In genomic region chr14:76810953-76811400, GRCh38 we compare ENCODE assay signal across 8 cellular contexts. TPM values are rescaled to one million over a fixed set of nuclear protein-coding genes. Genes with fewer than 3 reads are reported as not detected.
A peak's percentile ranks its signal among the peaks of the same experiment; 100 is the strongest.
DNase-seq lines count a peak whose midpoint lies in the region; ATAC-seq lines count a peak whose summit lies in the region.

No MANE protein-coding gene starts in this region.

- peak overlapping the region; percentile 51 for H3K27ac Mint-ChIP-seq in stimulated activated naive CD8-positive, alpha-beta T cell treated with anti-CD3 and anti-CD28 coated beads, Interleukin-15, Interleukin-2, amounts not matched to agents 100 ng/mL and 50 ng/mL, for 24 hours
- H3K27ac Mint-ChIP-seq in activated naive CD4-positive, alpha-beta T cell treated with anti-CD3 and anti-CD28 coated beads, Interleukin-2, amount 50 U/mL, for 24 hours, result peak overlapping the region; percentile 68

- H3K36me3 ChIP-seq in MG63 (no peaks in the 10 kb centered on the region), rectal smooth muscle tissue (ENCODE audit: control insufficient read depth, insufficient read depth, low read length) (peaks cover 10% of the 10 kb centered on the region)

- no peak for ATAC-seq in stimulated activated naive CD8-positive, alpha-beta T cell treated with anti-CD3 and anti-CD28 coated beads, Interleukin-15, Interleukin-2, amounts not matched to agents 100 U/mL and 50 U/mL, for 24 hours
- ATAC-seq in Right ventricle myocardium superior (ENCODE audit: poor library complexity), result peak; percentile 32
- no peak for ATAC-seq in GM18498 (IDR thresholded peaks at IDR 0.05; ENCODE audit: unreplicated experiment)
- ATAC-seq in activated CD4-positive, CD25-positive, alpha-beta regulatory T cell treated with anti-CD3 and anti-CD28 coated beads, Interleukin-2, amount 50 U/mL, for 24 hours, result no peak

- H3K36me3 Mint-ChIP-seq in stimulated activated naive CD8-positive, alpha-beta T cell treated with anti-CD3 and anti-CD28 coated beads, Interleukin-15, Interleukin-2, amounts not matched to agents 100 ng/mL and 50 ng/mL, for 24 hours (ENCODE audit: low read depth), result peaks cover 28% of the 10 kb centered on the region
- H3K36me3 Mint-ChIP-seq in activated naive CD4-positive, alpha-beta T cell treated with anti-CD3 and anti-CD28 coated beads, Interleukin-2, amount 50 U/mL, for 24 hours, result peaks cover 3% of the 10 kb centered on the region

- H3K4me1 Mint-ChIP-seq in stimulated activated naive CD8-positive, alpha-beta T cell treated with anti-CD3 and anti-CD28 coated beads, Interleukin-15, Interleukin-2, amounts not matched to agents 100 ng/mL and 50 ng/mL, for 24 hours (ENCODE audit: low read depth), result peaks cover 18% of the 10 kb centered on the region
- H3K4me1 Mint-ChIP-seq in activated naive CD4-positive, alpha-beta T cell treated with anti-CD3 and anti-CD28 coated beads, Interleukin-2, amount 50 U/mL, for 24 hours, result peaks cover 39% of the 10 kb centered on the region

- no peaks in the 10 kb centered on the region for H3K4me1 ChIP-seq in rectal smooth muscle tissue (ENCODE audit: control insufficient read depth, insufficient read depth, low read length)

- H3K27me3 ChIP-seq in MG63 (no peaks in the 10 kb centered on the region), rectal smooth muscle tissue (ENCODE audit: control insufficient read depth, insufficient read depth, low read length) (no peaks in the 10 kb centered on the region)

- H3K4me3 ChIP-seq in MG63 (peak overlapping the region; percentile 31), rectal smooth muscle tissue (ENCODE audit: low read length) (peak overlapping the region; percentile 38)

- intact Hi-C loops in Right ventricle myocardium superior (cut with DNase I), result no loop called here

- H3K27me3 Mint-ChIP-seq in stimulated activated naive CD8-positive, alpha-beta T cell treated with anti-CD3 and anti-CD28 coated beads, Interleukin-15, Interleukin-2, amounts not matched to agents 100 ng/mL and 50 ng/mL, for 24 hours, result no peaks in the 10 kb centered on the region
- no peaks in the 10 kb centered on the region for H3K27me3 Mint-ChIP-seq in activated naive CD4-positive, alpha-beta T cell treated with anti-CD3 and anti-CD28 coated beads, Interleukin-2, amount 50 U/mL, for 24 hours

- H3K27ac ChIP-seq in rectal smooth muscle tissue (ENCODE audit: low read depth, low read length), result no peak overlapping the region

- no peak for DNase-seq in stimulated activated naive CD8-positive, alpha-beta T cell treated with anti-CD3 and anti-CD28 coated beads, Interleukin-15, Interleukin-2, amounts not matched to agents 100 U/mL and 50 U/mL, for 24 hours
- no peak for DNase-seq in MG63
- no peak for DNase-seq in Right ventricle myocardium superior

- H3K9me3 ChIP-seq in MG63, result no peaks in the 10 kb centered on the region

- no peak overlapping the region for H3K9ac ChIP-seq in rectal smooth muscle tissue (ENCODE audit: low read length)

- H3K9me3 Mint-ChIP-seq in stimulated activated naive CD8-positive, alpha-beta T cell treated with anti-CD3 and anti-CD28 coated beads, Interleukin-15, Interleukin-2, amounts not matched to agents 100 ng/mL and 50 ng/mL, for 24 hours, result no peaks in the 10 kb centered on the region
- no peaks in the 10 kb centered on the region for H3K9me3 Mint-ChIP-seq in activated naive CD4-positive, alpha-beta T cell treated with anti-CD3 and anti-CD28 coated beads, Interleukin-2, amount 50 U/mL, for 24 hours

- H3K4me3 Mint-ChIP-seq in stimulated activated naive CD8-positive, alpha-beta T cell treated with anti-CD3 and anti-CD28 coated beads, Interleukin-15, Interleukin-2, amounts not matched to agents 100 ng/mL and 50 ng/mL, for 24 hours, result peak overlapping the region; percentile 96
- peak overlapping the region; percentile 97 for H3K4me3 Mint-ChIP-seq in activated naive CD4-positive, alpha-beta T cell treated with anti-CD3 and anti-CD28 coated beads, Interleukin-2, amount 50 U/mL, for 24 hours

RNA-seq across cellular contexts. Expression of gene ANGEL1, which starts 1.7 kb away (rescaled TPM):
- total RNA-seq in MG63 (2014; rRNA removed; shearing (Covaris generic); ENCODE audit: low replicate concordance), result 1.1 and 2.5 TPM in 2 replicates
- 8.7 TPM for total RNA-seq in Right ventricle myocardium superior

RNA-seq across cellular contexts. Expression of gene LRRC74A, which starts 15.2 kb away (rescaled TPM):
- not detected in 2 replicates for total RNA-seq in MG63 (2014; rRNA removed; shearing (Covaris generic); ENCODE audit: low replicate concordance)
- not detected for total RNA-seq in Right ventricle myocardium superior

RNA-seq across cellular contexts. Expression of gene VASH1, which starts 49.7 kb away (rescaled TPM):
- 2.1 and 2.8 TPM in 2 replicates for total RNA-seq in MG63 (2014; rRNA removed; shearing (Covaris generic); ENCODE audit: low replicate concordance)
- 14.3 TPM for total RNA-seq in Right ventricle myocardium superior
